ENCODE assay signal across 16 cellular contexts in the genomic region with DNA sequence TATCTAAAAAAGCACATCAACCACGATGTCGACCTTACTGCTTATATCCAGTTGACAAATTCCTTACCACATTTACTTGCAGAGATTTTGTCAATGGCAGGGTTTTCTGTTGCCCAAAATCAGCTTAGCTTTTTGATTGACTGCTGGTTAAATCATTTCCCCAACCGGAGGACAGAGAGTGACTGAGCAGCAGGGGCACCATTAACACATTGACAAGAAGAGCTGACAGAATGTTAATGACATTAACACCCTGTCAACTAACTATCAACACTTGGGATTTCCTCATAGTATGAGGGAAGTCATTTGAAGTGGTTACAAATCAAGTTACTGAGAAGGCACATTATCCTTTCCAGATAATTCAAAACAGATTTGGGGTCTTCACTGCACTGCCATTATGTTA.
A peak's percentile ranks its signal among the peaks of the same experiment; 100 is the strongest.
DNase-seq lines count a peak whose midpoint lies in the region; ATAC-seq, FAIRE-seq and TF ChIP-seq lines count a peak whose summit lies in the region.
"Had no signal": no experiment of that assay in that cellular context is flagged by ENCODE, and none has a peak within 500 bp of the region (broad histone marks: within the 10 kb centered on the region; RNA-seq: fewer than 3 reads in every experiment).

No MANE protein-coding gene starts in this region.

- no peak overlapping the region for H3K18ac ChIP-seq in H9 (ENCODE audit: insufficient read length, low read depth, low read length)

- H2AFZ ChIP-seq in H9 (ENCODE audit: low read length) = no peak overlapping the region
- H2AFZ ChIP-seq in astrocyte (ENCODE audit: low read depth, low read length) = no peak overlapping the region

- no peak overlapping the region for H2AK5ac ChIP-seq in H9 (ENCODE audit: insufficient read length, low read length)

- no peak overlapping the region for H2BK120ac ChIP-seq in H9 (ENCODE audit: low read depth, low read length, poor library complexity, severe bottlenecking)

- FAIRE-seq in astrocyte (lab: Jason Lieb, UNC) = peak; percentile 63
- FAIRE-seq in H54 (lab: Jason Lieb, UNC) = no peak
- FAIRE-seq: GM18507 had no signal

- no peaks in the 10 kb centered on the region for H3K23me2 ChIP-seq in H9 (ENCODE audit: insufficient read length, low read depth, low read length, poor library complexity, severe bottlenecking)

- H3K27ac ChIP-seq in A673 (ENCODE audit: low read depth, low read length, poor library complexity, severe bottlenecking) (no peak overlapping the region), H9 (ENCODE audit: insufficient read length, low read depth, low read length) (no peak overlapping the region), astrocyte (ENCODE audit: low read depth, low read length) (no peak overlapping the region), prostate gland (no peak overlapping the region)
- H3K27ac ChIP-seq: HL-60 had no signal

- TF ChIP-seq POLR2A in prostate gland (IDR thresholded peaks at IDR 0.05) (no peak), H54 (IDR thresholded peaks at IDR 0.05; ENCODE audit: low read depth, low read length) (no peak)

- H3K4ac ChIP-seq in H9 (ENCODE audit: low read depth, low read length) = no peak overlapping the region

- H3K4me1 ChIP-seq in A673 (ENCODE audit: insufficient read depth, low read length, poor library complexity, severe bottlenecking) (peaks cover 4% of the 10 kb centered on the region), H9 (ENCODE audit: insufficient read depth, low read length) (no peaks in the 10 kb centered on the region), astrocyte (ENCODE audit: insufficient read depth, low read length) (no peaks in the 10 kb centered on the region), prostate gland (replicated peaks) (no peaks in the 10 kb centered on the region)
- H3K4me1 ChIP-seq: Caco-2 had no signal

- intact Hi-C loops in A673 (cut with micrococcal nuclease; ENCODE audit: unreplicated experiment) = no loop called here
- intact Hi-C loops in prostate gland (cut with DNase I) = no loop called here

- H2BK15ac ChIP-seq in H9 (ENCODE audit: low read depth, low read length) = no peak overlapping the region

- POLR2A ChIA-PET in A673 (lab: Charles Lee; ENCODE audit: low non-redundant PET) = no interaction called here

- no peak overlapping the region for H4K5ac ChIP-seq in H9 (ENCODE audit: insufficient read length, low read depth, low read length)

- H3K9ac ChIP-seq in H9 (ENCODE audit: extremely low read depth, insufficient read length, low read length) (peak overlapping the region; percentile 14), astrocyte (ENCODE audit: low read length) (no peak overlapping the region)

- H3K56ac ChIP-seq in H9 (ENCODE audit: insufficient read length, low read depth, low read length) = no peak overlapping the region

- H3K9me3 ChIP-seq in A673 (ENCODE audit: low read depth, low read length, poor library complexity, severe bottlenecking) = no peaks in the 10 kb centered on the region
- no peaks in the 10 kb centered on the region for H3K9me3 ChIP-seq in H9 (ENCODE audit: control insufficient read depth, low read depth, low read length)
- no peaks in the 10 kb centered on the region for H3K9me3 ChIP-seq in astrocyte (ENCODE audit: insufficient read depth, low read depth, low read length)
- H3K9me3 ChIP-seq in prostate gland = no peaks in the 10 kb centered on the region
- H3K9me3 ChIP-seq: Caco-2 had no signal

- BruUV-seq in A673 (replicated peaks; lab: Mats Ljungman, UMichigan) = no TSS peak

- no peaks in the 10 kb centered on the region for H4K20me1 ChIP-seq in H9 (ENCODE audit: control insufficient read depth, insufficient read depth, insufficient read length)
- H4K20me1 ChIP-seq in astrocyte (ENCODE audit: insufficient read depth, low read length) = no peaks in the 10 kb centered on the region

- DNase-seq in A673 (ENCODE audit: low spot score) = peak; percentile 72
- DNase-seq in H9 = no peak
- DNase-seq in astrocyte (ENCODE audit: low read depth) = no peak
- DNase-seq in iPS-NIHi7 (ENCODE audit: extremely low spot score) = peak; percentile 65
- no peak for DNase-seq in SW480 (ENCODE audit: low spot score)
- DNase-seq in prostate gland (ENCODE audit: low spot score) = no peak
- DNase-seq in H54 (ENCODE audit: insufficient read length, low spot score) = no peak
- DNase-seq: Caco-2; CD8-positive, alpha-beta T cell; DMS53; GOT3 had no signal

- WGBS in H9 (ENCODE audit: extremely low coverage, insufficient read length, low lambda C conversion rate) = no CpG with 5 or more reads among the region's 3 CpGs
- WGBS in prostate gland = 87% methylated on average over 3 of the region's 3 CpGs

- no peak overlapping the region for H3K4me3 Mint-ChIP-seq in H9
- H3K4me3 Mint-ChIP-seq in astrocyte (ENCODE audit: unreplicated experiment) = no peak overlapping the region
- H3K4me3 Mint-ChIP-seq: CD14-positive monocyte; CD8-positive, alpha-beta T cell had no signal

- peaks cover 18 to 22% of the 10 kb centered on the region in 2 experiments for H3K4me1 Mint-ChIP-seq in H9
- no peaks in the 10 kb centered on the region for H3K4me1 Mint-ChIP-seq in astrocyte (ENCODE audit: low read depth, unreplicated experiment)
- H3K4me1 Mint-ChIP-seq: CD14-positive monocyte had no signal

- H3K4me2 ChIP-seq in H9 (ENCODE audit: insufficient read depth, insufficient read length, low read length) (no peak overlapping the region), astrocyte (ENCODE audit: low read length) (no peak overlapping the region)

- H3K27me3 Mint-ChIP-seq in H9 (ENCODE audit: low read depth) (no peaks in the 10 kb centered on the region), astrocyte (ENCODE audit: low read depth, unreplicated experiment) (no peaks in the 10 kb centered on the region)

- H2BK12ac ChIP-seq in H9 (ENCODE audit: insufficient read length, low read depth, low read length) = no peak overlapping the region

- no peaks in the 10 kb centered on the region for H3K36me3 ChIP-seq in A673 (ENCODE audit: insufficient read depth, low read length, poor library complexity, severe bottlenecking)
- no peaks in the 10 kb centered on the region for H3K36me3 ChIP-seq in astrocyte (ENCODE audit: insufficient read depth, low read length)
- no peaks in the 10 kb centered on the region for H3K36me3 ChIP-seq in prostate gland

- H3K23ac ChIP-seq in H9 (ENCODE audit: insufficient read length, low read depth, low read length) = no peak overlapping the region

- no peak overlapping the region for H3T11ph ChIP-seq in H9 (ENCODE audit: low read length)

- no peak overlapping the region for H4K91ac ChIP-seq in H9 (ENCODE audit: insufficient read length, low read depth, low read length)

- no peaks in the 10 kb centered on the region for H3K36me3 Mint-ChIP-seq in H9 (ENCODE audit: insufficient read depth in 1 of 3, low read depth in 3 of 3)
- no peaks in the 10 kb centered on the region for H3K36me3 Mint-ChIP-seq in astrocyte (ENCODE audit: low read depth, unreplicated experiment)

- H3K79me2 ChIP-seq in H9 (ENCODE audit: insufficient read depth, low read length) = no peaks in the 10 kb centered on the region
- H3K79me2 ChIP-seq in astrocyte (ENCODE audit: insufficient read depth, low read length) = no peaks in the 10 kb centered on the region

- H2BK5ac ChIP-seq in H9 (ENCODE audit: insufficient read length, low read length) = no peak overlapping the region

- no peak for TF ChIP-seq CTCF in A673 (conservative IDR thresholded peaks at IDR 0.05; ENCODE audit: low read depth, low read length)
- TF ChIP-seq CTCF in H9 (conservative IDR thresholded peaks at IDR 0.05) = no peak
- TF ChIP-seq CTCF in astrocyte (IDR thresholded peaks at IDR 0.05; ENCODE audit: insufficient read depth, low read depth, low read length) = no peak
- TF ChIP-seq CTCF in prostate gland (IDR thresholded peaks at IDR 0.05) = no peak

- no peaks in the 10 kb centered on the region for H3K79me1 ChIP-seq in H9 (ENCODE audit: insufficient read depth, low read depth, low read length, poor library complexity, severe bottlenecking)

- H3K27ac Mint-ChIP-seq in H9 (no peak overlapping the region), astrocyte (ENCODE audit: unreplicated experiment) (no peak overlapping the region)
- H3K27ac Mint-ChIP-seq: CD14-positive monocyte; CD8-positive, alpha-beta T cell had no signal

- no peak overlapping the region for H3K14ac ChIP-seq in H9 (ENCODE audit: insufficient read depth, low read length)

- H3K4me3 ChIP-seq in A673 (ENCODE audit: low read depth, low read length, poor library complexity, severe bottlenecking) (no peak overlapping the region), astrocyte (ENCODE audit: insufficient read depth, low read depth, low read length) (no peak overlapping the region), prostate gland (no peak overlapping the region)

- peaks cover 8% of the 10 kb centered on the region for H3K27me3 ChIP-seq in A673 (replicated peaks; ENCODE audit: insufficient read depth, low read depth, low read length, poor library complexity)
- H3K27me3 ChIP-seq in H9 (ENCODE audit: insufficient read depth, low read length) = no peaks in the 10 kb centered on the region
- H3K27me3 ChIP-seq in astrocyte (ENCODE audit: insufficient read depth, low read length) = no peaks in the 10 kb centered on the region
- H3K27me3 ChIP-seq in prostate gland (replicated peaks; ENCODE audit: insufficient read depth) = no peaks in the 10 kb centered on the region

- no peaks in the 10 kb centered on the region for H3K9me3 Mint-ChIP-seq in H9
- H3K9me3 Mint-ChIP-seq in astrocyte (ENCODE audit: unreplicated experiment) = no peaks in the 10 kb centered on the region
- H3K9me3 Mint-ChIP-seq: CD14-positive monocyte; CD8-positive, alpha-beta T cell had no signal

- CTCF ChIA-PET in A673 (lab: Charles Lee) = no interaction called here

- H4K8ac ChIP-seq in H9 (replicated peaks; ENCODE audit: insufficient read length, low read depth, low read length) = no peak overlapping the region

- no peak overlapping the region for H2BK20ac ChIP-seq in H9 (ENCODE audit: low read depth, low read length, poor library complexity, severe bottlenecking)

- ATAC-seq in GM18909 (IDR thresholded peaks at IDR 0.05; ENCODE audit: poor library complexity, unreplicated experiment) = no peak
- ATAC-seq: CD8-positive, alpha-beta T cell; HCT116 had no signal

Comparison
In these comparisons a context has a peak if more than half of its experiments do, and no peak if none do; other contexts are left out.
1. DNase-seq: peak in A673 (single experiment) and iPS-NIHi7 (single experiment); none in H9 (single experiment), astrocyte (single experiment), SW480 (single experiment), prostate gland (single experiment) and H54 (single experiment).